ENCODE assay signal across 18 cellular contexts in genomic region chr5:39466804-39467203, GRCh38. TPM values are rescaled to one million over a fixed set of nuclear protein-coding genes. Genes with fewer than 3 reads are reported as not detected.
DNase-seq lines count a peak whose midpoint lies in the region; ATAC-seq and TF ChIP-seq lines count a peak whose summit lies in the region.
"Had no signal": no experiment of that assay in that cellular context is flagged by ENCODE, and none has a peak within 500 bp of the region (broad histone marks: within the 10 kb centered on the region; RNA-seq: fewer than 3 reads in every experiment).

No MANE protein-coding gene starts in this region.

- intact Hi-C loops in heart right ventricle (cut with DNase I): no loop called here

- no peak for TF ChIP-seq EP300 in SK-N-SH (IDR thresholded peaks at IDR 0.05; ENCODE audit: borderline replicate concordance in 1 of 2, low read depth in 1 of 2, low read length in 1 of 2)

- peak in 6 of 8 donors; percentile 24 to 54 (median 44) for ATAC-seq in heart right ventricle
- no peak for ATAC-seq in HG02852 (IDR thresholded peaks at IDR 0.05; ENCODE audit: unreplicated experiment)
- ATAC-seq: A549, GM12878, SK-N-SH treated with all-trans-retinoic acid at 6 μM for 48 hours had no signal

- H4K20me1 ChIP-seq in SK-N-SH (ENCODE audit: insufficient read depth): no peaks in the 10 kb centered on the region

- H3K9me2 ChIP-seq in SK-N-SH: no peaks in the 10 kb centered on the region

- CTCF ChIA-PET in SK-N-SH (lab: Yijun Ruan, JAX): no interaction called here

- H3K9me3 ChIP-seq in heart right ventricle (no peaks in the 10 kb centered on the region), right atrium auricular region (no peaks in the 10 kb centered on the region), SK-N-SH (no peaks in the 10 kb centered on the region)
- H3K9me3 ChIP-seq: A549, HAP-1 had no signal

- POLR2A ChIA-PET in SK-N-SH (lab: Yijun Ruan, JAX): no interaction called here

- no peak overlapping the region for H2AFZ ChIP-seq in SK-N-SH (ENCODE audit: low read depth)

- H3K9ac ChIP-seq in SK-N-SH: no peak overlapping the region

- no peak for TF ChIP-seq RAD21 in SK-N-SH (IDR thresholded peaks at IDR 0.05; ENCODE audit: low read length)

- no peaks in the 10 kb centered on the region for H3K79me2 ChIP-seq in SK-N-SH (ENCODE audit: insufficient read depth)

- H3K27me3 ChIP-seq in heart right ventricle (no peaks in the 10 kb centered on the region), right atrium auricular region (no peaks in the 10 kb centered on the region), SK-N-SH (ENCODE audit: insufficient read depth) (no peaks in the 10 kb centered on the region; the same call in 1 of the 2 replicates)

- 90 to 91% methylated on average over 1 of the region's 1 CpG for WGBS in heart right ventricle, 2 donors
- WGBS in SK-N-SH (ENCODE audit: low lambda C conversion rate): 30% methylated on average over 1 of the region's 1 CpG

- no peaks in the 10 kb centered on the region for H3F3A ChIP-seq in SK-N-SH (replicated peaks; ENCODE audit: insufficient read depth)

- DNase-seq in heart right ventricle: no peak
- no peak for DNase-seq in right atrium auricular region (ENCODE audit: low spot score)
- DNase-seq in NOMO-1 treated with DMSO at 0.1 percent for 48 hours (lab: John Stamatoyannopoulos, UW; ENCODE audit: unreplicated experiment): peak; percentile 98
- DNase-seq in foreskin melanocyte: peak; percentile 85
- no peak for DNase-seq in NCI-H526 (lab: John Stamatoyannopoulos, UW)
- DNase-seq in SK-N-SH: no peak
- DNase-seq: CD4-positive, alpha-beta T cell; DMS79; NCI-H1930; NCI-H2171; NCI-H446 treated with DMSO at 0.1 percent for 48 hours; NCI-H82 had no signal

- H3K36me3 ChIP-seq in heart right ventricle: no peaks in the 10 kb centered on the region
- H3K36me3 ChIP-seq in right atrium auricular region: no peaks in the 10 kb centered on the region
- H3K36me3 ChIP-seq in SK-N-SH (replicated peaks in 1 of 2; ENCODE audit: control insufficient read depth in 1 of 2, insufficient read depth in 2 of 2, low read length in 1 of 2): no peaks in the 10 kb centered on the region
- H3K36me3 ChIP-seq: HAP-1 had no signal

- no peak for TF ChIP-seq CTCF in heart right ventricle (IDR thresholded peaks at IDR 0.05)
- TF ChIP-seq CTCF in right atrium auricular region (IDR thresholded peaks at IDR 0.05): no peak
- no peak for TF ChIP-seq CTCF in SK-N-SH (IDR thresholded peaks at IDR 0.05)

- H3K4me2 ChIP-seq in SK-N-SH: no peak overlapping the region
- H3K4me2 ChIP-seq: A549 had no signal

- H3K4me3 ChIP-seq in heart right ventricle: no peak overlapping the region
- no peak overlapping the region for H3K4me3 ChIP-seq in right atrium auricular region
- H3K4me3 ChIP-seq in SK-N-SH (ENCODE audit: low read depth in 2 of 2, low read length in 1 of 2): no peak overlapping the region
- H3K4me3 ChIP-seq: A549, GM12878, HAP-1 had no signal

- H3K27ac ChIP-seq in heart right ventricle (peak overlapping the region in 6 of 10 donors; percentile 7 to 70 (median 39)), right atrium auricular region (no peak overlapping the region), SK-N-SH (ENCODE audit: low read depth in 2 of 2, low read length in 1 of 2) (no peak overlapping the region)
- H3K27ac ChIP-seq: A549 had no signal

- H3K4me1 ChIP-seq in heart right ventricle: peaks cover 0 to 66% (median 10%) of the 10 kb centered on the region in 9 donors
- no peaks in the 10 kb centered on the region for H3K4me1 ChIP-seq in right atrium auricular region
- peaks cover 0 to 2% of the 10 kb centered on the region in 2 experiments; a peak in 1 of 4 replicates for H3K4me1 ChIP-seq in SK-N-SH (ENCODE audit: control insufficient read depth in 1 of 2, insufficient read depth in 2 of 2, low read depth in 1 of 2, low read length in 1 of 2)
- H3K4me1 ChIP-seq: HAP-1 had no signal

TF ChIP-seq in SK-N-SH, 30 proteins besides CTCF, POLR2A, EP300 and RAD21:
- TF ChIP-seq CHD2 (IDR thresholded peaks at IDR 0.05; ENCODE audit: low read length, partially characterized antibody) (no peak), TCF12 (IDR thresholded peaks at IDR 0.05) (no peak), ELF1 (IDR thresholded peaks at IDR 0.05) (no peak), SMC3 (IDR thresholded peaks at IDR 0.05; ENCODE audit: low read depth, low read length) (no peak), RCOR1 (IDR thresholded peaks at IDR 0.05; ENCODE audit: low read length) (no peak), FOXJ3 (CRISPR knock-in tag; IDR thresholded peaks at IDR 0.05) (no peak), RFX5 (IDR thresholded peaks at IDR 0.05; ENCODE audit: low read length) (no peak), YY1 (IDR thresholded peaks at IDR 0.05; ENCODE audit: low read depth) (no peak), PBX3 (IDR thresholded peaks at IDR 0.05) (no peak), GABPA (IDR thresholded peaks at IDR 0.05; ENCODE audit: low read depth) (no peak), MXI1 (IDR thresholded peaks at IDR 0.05; ENCODE audit: low read depth, low read length) (no peak), NFIC (IDR thresholded peaks at IDR 0.05; ENCODE audit: borderline replicate concordance) (no peak)
- TF ChIP-seq, protein P1, sequence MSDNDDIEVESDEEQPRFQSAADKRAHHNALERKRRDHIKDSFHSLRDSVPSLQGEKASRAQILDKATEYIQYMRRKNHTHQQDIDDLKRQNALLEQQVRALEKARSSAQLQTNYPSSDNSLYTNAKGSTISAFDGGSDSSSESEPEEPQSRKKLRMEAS (IDR thresholded peaks at IDR 0.05; ENCODE audit: low read depth): no peak
TF ChIP-seq in SK-N-SH: peak in this region for 0.

RNA-seq across cellular contexts. Expression of gene DAB2, which starts 42.0 kb away (rescaled TPM):
- total RNA-seq in heart right ventricle: 10 to 100 TPM; 14.2 to 64.7 (median 26.6) TPM
- 10 to 100 TPM in 1 of 2 donors, 1 to 10 TPM in 1; 6.5 to 15.4 TPM for polyA plus RNA-seq in heart right ventricle
- total RNA-seq in right atrium auricular region: 10 to 100 TPM; 17.5 to 29.2 TPM
- 23.7 and 39.9 TPM in 2 replicates for polyA plus RNA-seq in SK-N-SH (2012; rRNA removed)
- 32.4 and 34.4 TPM in 2 replicates for polyA plus RNA-seq in SK-N-SH (2012; cell fraction: cytosol; rRNA removed)
- 26.5 and 64.3 TPM in 2 replicates for polyA plus RNA-seq in SK-N-SH (2012; cell fraction: nucleus; rRNA removed)
- total RNA-seq: G401 had no signal

Comparison
In these comparisons a context has a peak if more than half of its experiments do, and no peak if none do; other contexts are left out.
1. H3K27ac ChIP-seq: peak in heart right ventricle (6 of 10); none in right atrium auricular region (0 of 2) and SK-N-SH (0 of 2).
2. DNase-seq: peak in NOMO-1 treated with DMSO at 0.1 percent for 48 hours (single experiment) and foreskin melanocyte (single experiment); none in heart right ventricle (0 of 2), right atrium auricular region (single experiment), NCI-H526 (0 of 2) and SK-N-SH (single experiment).